ENCODE assay signal across 1 cellular context in the genomic region with DNA sequence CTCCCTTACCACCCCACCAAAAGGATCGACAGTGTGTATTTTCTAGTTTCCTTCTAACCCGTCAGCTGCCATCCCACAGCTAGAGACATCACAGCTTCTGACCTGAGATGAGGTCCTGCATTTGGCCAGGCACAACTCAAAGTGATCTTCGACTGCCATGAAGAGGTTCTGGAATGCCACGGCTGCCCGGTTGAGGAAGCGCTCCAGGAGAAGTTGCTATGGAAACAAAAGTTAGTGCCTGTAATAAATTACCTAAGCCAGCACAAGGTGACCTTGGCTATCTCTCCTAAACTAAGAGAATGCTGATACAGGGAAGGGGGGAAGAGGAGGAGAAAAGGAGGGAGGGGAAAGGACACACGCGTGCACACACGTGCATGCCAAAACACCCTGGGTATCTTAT.
TF ChIP-seq lines count a peak whose summit lies in the region.

No MANE protein-coding gene starts in this region.

TF ChIP-seq in GM23338, 12 proteins besides CTCF, POLR2A, EP300 and RAD21 (continued from another document):
- TF ChIP-seq, protein P1, sequence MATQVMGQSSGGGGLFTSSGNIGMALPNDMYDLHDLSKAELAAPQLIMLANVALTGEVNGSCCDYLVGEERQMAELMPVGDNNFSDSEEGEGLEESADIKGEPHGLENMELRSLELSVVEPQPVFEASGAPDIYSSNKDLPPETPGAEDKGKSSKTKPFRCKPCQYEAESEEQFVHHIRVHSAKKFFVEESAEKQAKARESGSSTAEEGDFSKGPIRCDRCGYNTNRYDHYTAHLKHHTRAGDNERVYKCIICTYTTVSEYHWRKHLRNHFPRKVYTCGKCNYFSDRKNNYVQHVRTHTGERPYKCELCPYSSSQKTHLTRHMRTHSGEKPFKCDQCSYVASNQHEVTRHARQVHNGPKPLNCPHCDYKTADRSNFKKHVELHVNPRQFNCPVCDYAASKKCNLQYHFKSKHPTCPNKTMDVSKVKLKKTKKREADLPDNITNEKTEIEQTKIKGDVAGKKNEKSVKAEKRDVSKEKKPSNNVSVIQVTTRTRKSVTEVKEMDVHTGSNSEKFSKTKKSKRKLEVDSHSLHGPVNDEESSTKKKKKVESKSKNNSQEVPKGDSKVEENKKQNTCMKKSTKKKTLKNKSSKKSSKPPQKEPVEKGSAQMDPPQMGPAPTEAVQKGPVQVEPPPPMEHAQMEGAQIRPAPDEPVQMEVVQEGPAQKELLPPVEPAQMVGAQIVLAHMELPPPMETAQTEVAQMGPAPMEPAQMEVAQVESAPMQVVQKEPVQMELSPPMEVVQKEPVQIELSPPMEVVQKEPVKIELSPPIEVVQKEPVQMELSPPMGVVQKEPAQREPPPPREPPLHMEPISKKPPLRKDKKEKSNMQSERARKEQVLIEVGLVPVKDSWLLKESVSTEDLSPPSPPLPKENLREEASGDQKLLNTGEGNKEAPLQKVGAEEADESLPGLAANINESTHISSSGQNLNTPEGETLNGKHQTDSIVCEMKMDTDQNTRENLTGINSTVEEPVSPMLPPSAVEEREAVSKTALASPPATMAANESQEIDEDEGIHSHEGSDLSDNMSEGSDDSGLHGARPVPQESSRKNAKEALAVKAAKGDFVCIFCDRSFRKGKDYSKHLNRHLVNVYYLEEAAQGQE (IDR thresholded peaks at IDR 0.05; ENCODE audit: unreplicated experiment), result no peak
- TF ChIP-seq ZNF331 (CRISPR knock-in tag; IDR thresholded peaks at IDR 0.05; ENCODE audit: low read depth), result no peak
- TF ChIP-seq NANOG (IDR thresholded peaks at IDR 0.05; ENCODE audit: borderline replicate concordance), result no peak
- no peak for TF ChIP-seq EZH2phosphoT487 (IDR thresholded peaks at IDR 0.05; ENCODE audit: unreplicated experiment)
- no peak for TF ChIP-seq STAT1 (IDR thresholded peaks at IDR 0.05; ENCODE audit: unreplicated experiment)
- TF ChIP-seq ZNF114 (CRISPR knock-in tag; IDR thresholded peaks at IDR 0.05), result no peak
